ENCODE assay signal across 8 cellular contexts in genomic region chr2:30293303-30293912, GRCh38.
A peak's percentile ranks its signal among the peaks of the same experiment; 100 is the strongest.
DNase-seq lines count a peak whose midpoint lies in the region; ATAC-seq, FAIRE-seq and TF ChIP-seq lines count a peak whose summit lies in the region.

No MANE protein-coding gene starts in this region.

- CTCF ChIA-PET in CD4-positive, alpha-beta T cell (lab: Charles Lee), result no interaction called here

- no peak overlapping the region for H3K4me3 Mint-ChIP-seq in mesothelial cell of epicardium
- no peak overlapping the region for H3K4me3 Mint-ChIP-seq in CD4-positive, alpha-beta T cell

- POLR2A ChIA-PET in CD4-positive, alpha-beta T cell (lab: Charles Lee), result no interaction called here

- no peaks in the 10 kb centered on the region for H3K36me3 ChIP-seq in sigmoid colon

- intact Hi-C loops in sigmoid colon (cut with DNase I), result no loop called here
- intact Hi-C loops in CD4-positive, alpha-beta T cell (cut with DNase I, micrococcal nuclease), result no loop called here

- peak; percentile 51 for FAIRE-seq in GM12891 (lab: Jason Lieb, UNC)

- 56 to 67% methylated on average over 12 of the region's 12 CpGs for WGBS in sigmoid colon, 2 donors

- DNase-seq in GM12891 (ENCODE audit: insufficient read length, low spot score) (no peak), OCI-M1 (lab: John Stamatoyannopoulos, UW) (peak; percentile 75), erythroblast (lab: John Stamatoyannopoulos, UW) (peak; percentile 55 to 73), sigmoid colon (no peak), mesothelial cell of epicardium (ENCODE audit: low spot score in 2 of 2, unreplicated experiment in 2 of 2) (no peak)
- DNase-seq in CD4-positive, alpha-beta T cell, result no peak

- H3K9me3 ChIP-seq in sigmoid colon, result no peaks in the 10 kb centered on the region
- no peaks in the 10 kb centered on the region for H3K9me3 ChIP-seq in CD4-positive, alpha-beta T cell (ENCODE audit: control insufficient read depth, low read length)

- peaks cover 18% of the 10 kb centered on the region for H3K4me1 Mint-ChIP-seq in mesothelial cell of epicardium
- peaks cover 21% of the 10 kb centered on the region for H3K4me1 Mint-ChIP-seq in CD4-positive, alpha-beta T cell (ENCODE audit: low read depth)

- TF ChIP-seq EP300 in sigmoid colon (IDR thresholded peaks at IDR 0.05), result no peak

- no peak overlapping the region for H3K4me3 ChIP-seq in sigmoid colon

- H3K27ac ChIP-seq in sigmoid colon, result peak overlapping the region; percentile 16 to 74 (median 50)
- no peak overlapping the region for H3K27ac ChIP-seq in CD4-positive, alpha-beta T cell (ENCODE audit: low read depth, low read length)

- H3K27ac Mint-ChIP-seq in mesothelial cell of epicardium, result no peak overlapping the region
- H3K27ac Mint-ChIP-seq in CD4-positive, alpha-beta T cell, result no peak overlapping the region

- no peaks in the 10 kb centered on the region for H3K36me3 Mint-ChIP-seq in mesothelial cell of epicardium
- H3K36me3 Mint-ChIP-seq in CD4-positive, alpha-beta T cell (ENCODE audit: low read depth), result no peaks in the 10 kb centered on the region

- no peaks in the 10 kb centered on the region for H3K27me3 Mint-ChIP-seq in mesothelial cell of epicardium (ENCODE audit: low read depth)
- H3K27me3 Mint-ChIP-seq in CD4-positive, alpha-beta T cell, result no peaks in the 10 kb centered on the region

- H3K27me3 ChIP-seq in sigmoid colon, result no peaks in the 10 kb centered on the region
- H3K27me3 ChIP-seq in CD4-positive, alpha-beta T cell (ENCODE audit: control insufficient read depth, insufficient read depth, low read length), result no peaks in the 10 kb centered on the region

- peaks cover 0 to 21% (median 12%) of the 10 kb centered on the region in 4 donors for H3K4me1 ChIP-seq in sigmoid colon

- TF ChIP-seq CTCF in sigmoid colon (IDR thresholded peaks at IDR 0.05), result no peak
- no peak for TF ChIP-seq CTCF in mesothelial cell of epicardium (IDR thresholded peaks at IDR 0.05; ENCODE audit: unreplicated experiment)
- TF ChIP-seq CTCF in CD4-positive, alpha-beta T cell (IDR thresholded peaks at IDR 0.05), result no peak

- H3K9me3 Mint-ChIP-seq in mesothelial cell of epicardium, result peaks cover 6% of the 10 kb centered on the region
- H3K9me3 Mint-ChIP-seq in CD4-positive, alpha-beta T cell, result peaks cover 2% of the 10 kb centered on the region

- no peak for ATAC-seq in CD4-positive, alpha-beta T cell (ENCODE audit: poor library complexity)
- ATAC-seq in HG02763 (IDR thresholded peaks at IDR 0.05; ENCODE audit: unreplicated experiment) (no peak), HG03442 (IDR thresholded peaks at IDR 0.05; ENCODE audit: unreplicated experiment) (no peak)

- TF ChIP-seq POLR2A in GM12891 (IDR thresholded peaks at IDR 0.05; ENCODE audit: low read depth, low read length), result no peak
- no peak for TF ChIP-seq POLR2A in erythroblast (IDR thresholded peaks at IDR 0.05; ENCODE audit: low read length)
- TF ChIP-seq POLR2A in sigmoid colon (IDR thresholded peaks at IDR 0.05), result no peak

TF ChIP-seq in GM12891, 5 proteins besides CTCF, POLR2A, EP300 and RAD21:
- no peak for TF ChIP-seq PAX5 (IDR thresholded peaks at IDR 0.05; ENCODE audit: insufficient read depth, low read length, severe bottlenecking)
- no peak for TF ChIP-seq TAF1 (IDR thresholded peaks at IDR 0.05; ENCODE audit: low read depth, low read length)
- no peak for TF ChIP-seq SPI1 (IDR thresholded peaks at IDR 0.05; ENCODE audit: low read depth, low read length)
- TF ChIP-seq POU2F2 (IDR thresholded peaks at IDR 0.05; ENCODE audit: low read depth, low read length), result no peak
- no peak for TF ChIP-seq POLR2AphosphoS5 (IDR thresholded peaks at IDR 0.05; ENCODE audit: low read depth, low read length)
TF ChIP-seq in GM12891: peak in this region for 0.

Comparison
In these comparisons a context has a peak if more than half of its experiments do, and no peak if none do; other contexts are left out.
1. DNase-seq: peak in OCI-M1 (single experiment) and erythroblast (2 of 2); none in GM12891 (single experiment), sigmoid colon (single experiment), mesothelial cell of epicardium (0 of 2) and CD4-positive, alpha-beta T cell (0 of 10).